ENCODE assay signal across 8 cellular contexts in the genomic region with DNA sequence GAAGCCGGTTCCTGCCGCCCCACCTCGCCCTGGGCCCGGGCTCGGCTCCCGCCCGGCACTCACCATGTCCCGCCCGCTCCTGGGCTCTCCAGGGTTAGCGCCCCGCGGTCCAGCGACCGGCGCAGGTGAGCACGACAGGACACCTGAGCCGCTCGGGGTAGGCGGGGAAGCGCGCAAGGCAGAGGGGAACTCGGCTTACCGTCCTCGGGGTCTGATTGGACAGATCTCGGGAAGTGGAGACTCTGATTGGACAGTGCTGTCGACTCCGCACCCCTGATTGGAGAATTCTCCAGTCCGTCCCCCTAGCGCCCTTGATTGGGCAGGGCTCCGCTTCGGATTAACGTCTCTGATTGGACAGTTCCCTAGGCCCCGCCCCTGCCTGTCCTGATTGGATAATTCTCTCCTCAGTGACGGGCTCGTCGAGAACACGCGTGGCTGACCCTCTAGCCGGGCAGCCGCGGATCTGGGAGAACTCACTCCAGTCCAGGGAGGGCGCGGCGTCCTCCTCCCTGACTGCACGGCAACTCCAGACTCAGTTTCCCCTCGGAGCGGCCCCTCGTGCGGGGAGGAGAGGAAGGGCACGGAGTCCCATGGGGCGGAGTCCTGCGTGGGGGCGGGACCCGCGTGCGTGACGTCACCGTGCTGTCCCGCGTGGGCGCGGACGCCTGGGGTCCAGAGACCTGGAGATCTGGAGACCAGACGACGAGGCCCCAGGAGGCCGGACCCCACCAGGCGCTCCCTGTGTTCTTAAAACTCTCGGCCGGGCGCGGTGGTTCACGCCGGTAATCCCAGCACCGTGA. TPM values are rescaled to one million over a fixed set of nuclear protein-coding genes. Genes with fewer than 3 reads are reported as not detected.
DNase-seq lines count a peak whose midpoint lies in the region; ATAC-seq and TF ChIP-seq lines count a peak whose summit lies in the region.

A gene (minus strand): TSS at position 197 of the 800 bp plus-strand sequence. CDS start 131 bp downstream, at position 66.

- H3K36me3 ChIP-seq in esophagus muscularis mucosa (no peaks in the 10 kb centered on the region), muscle layer of colon (ENCODE audit: insufficient read depth, low read length) (no peaks in the 10 kb centered on the region)

- ATAC-seq in GM21619 (IDR thresholded peaks at IDR 0.05; ENCODE audit: unreplicated experiment) = peak; percentile 90
- ATAC-seq in activated T-cell treated with anti-CD3 and anti-CD28 coated beads, Interleukin-2, amount 50 U/mL, for 72 hours (replicated peaks in 1 of 2) = peak; percentile 98

- no peaks in the 10 kb centered on the region for H3K27me3 Mint-ChIP-seq in activated T-cell treated with anti-CD3 and anti-CD28 coated beads, Interleukin-2, amount 50 U/mL, for 72 hours (ENCODE audit: low read depth)

- H3K27ac Mint-ChIP-seq in activated T-cell treated with anti-CD3 and anti-CD28 coated beads, Interleukin-2, amount 50 U/mL, for 72 hours = peak within 1 kb of the TSS; percentile 97

- intact Hi-C loops in esophagus muscularis mucosa (cut with DNase I) = loop anchor here (5.0 kb wide), 1 partner anchor 43 kb away; a partner anchor contains a TSS

- H3K9me3 Mint-ChIP-seq in activated T-cell treated with anti-CD3 and anti-CD28 coated beads, Interleukin-2, amount 50 U/mL, for 72 hours = no peaks in the 10 kb centered on the region

- peak within 1 kb of the TSS; percentile 82 to 96 (median 92) for H3K27ac ChIP-seq in esophagus muscularis mucosa (replicated peaks in 1 of 4)
- H3K27ac ChIP-seq in muscle layer of colon (ENCODE audit: low read depth, low read length) = peak within 1 kb of the TSS; percentile 90

- TF ChIP-seq RAD21 in Ishikawa (IDR thresholded peaks at IDR 0.05; ENCODE audit: low read depth) = no peak

- H3K4me1 ChIP-seq in esophagus muscularis mucosa = peaks cover 25 to 35% (median 30%) of the 10 kb centered on the region in 4 donors
- H3K4me1 ChIP-seq in muscle layer of colon (ENCODE audit: insufficient read depth, low read length) = peaks cover 16% of the 10 kb centered on the region

- TF ChIP-seq EP300 in Ishikawa (IDR thresholded peaks at IDR 0.05; ENCODE audit: borderline replicate concordance) (no peak), esophagus muscularis mucosa (IDR thresholded peaks at IDR 0.05) (no peak)

- no peaks in the 10 kb centered on the region for H3K27me3 ChIP-seq in esophagus muscularis mucosa
- H3K27me3 ChIP-seq in muscle layer of colon (ENCODE audit: control insufficient read depth in 1 of 2, insufficient read depth in 2 of 2, low read length in 2 of 2) = no peaks in the 10 kb centered on the region

- peaks cover 2 to 4% of the 10 kb centered on the region in 2 donors for H3K36me3 Mint-ChIP-seq in activated T-cell treated with anti-CD3 and anti-CD28 coated beads, Interleukin-2, amount 50 U/mL, for 72 hours (ENCODE audit: insufficient read depth in 2 of 2)

- peak within 1 kb of the TSS; percentile 71 for H3K9ac ChIP-seq in muscle layer of colon (ENCODE audit: low read length)

- 0% methylated on average over 9 of the region's 74 CpGs for WGBS in esophagus muscularis mucosa

- H3K9me3 ChIP-seq in esophagus muscularis mucosa (no peaks in the 10 kb centered on the region), muscle layer of colon (ENCODE audit: low read length) (no peaks in the 10 kb centered on the region)

- DNase-seq in DMS153 treated with DMSO at 0.1 percent for 48 hours (lab: John Stamatoyannopoulos, UW; ENCODE audit: unreplicated experiment) (peak; percentile 96), esophagus muscularis mucosa (ENCODE audit: extremely low spot score) (peak; percentile 100)
- DNase-seq in activated T-cell treated with anti-CD3 and anti-CD28 coated beads, Interleukin-2, amount 50 U/mL, for 72 hours = peak; percentile 98 to 99
- DNase-seq in stimulated activated CD8-positive, alpha-beta memory T cell treated with anti-CD3 and anti-CD28 coated beads, Interleukin-7, amount 100 ng/mL, for 1 hour (ENCODE audit: low read depth in 2 of 2) = peak; percentile 96 to 98

- H3K4me3 ChIP-seq in esophagus muscularis mucosa (peak within 1 kb of the TSS; percentile 83 to 95 (median 88)), muscle layer of colon (ENCODE audit: low read depth in 1 of 2, low read length in 2 of 2) (peak within 1 kb of the TSS; percentile 61 to 70)

- peak within 1 kb of the TSS; percentile 99 for H3K4me3 Mint-ChIP-seq in activated T-cell treated with anti-CD3 and anti-CD28 coated beads, Interleukin-2, amount 50 U/mL, for 72 hours

- TF ChIP-seq POLR2A in esophagus muscularis mucosa (IDR thresholded peaks at IDR 0.05; ENCODE audit: low read depth) = no peak

- TF ChIP-seq CTCF in esophagus muscularis mucosa (IDR thresholded peaks at IDR 0.05) = peak in 2 of 3 experiments; percentile 21 to 36

- H3K4me1 Mint-ChIP-seq in activated T-cell treated with anti-CD3 and anti-CD28 coated beads, Interleukin-2, amount 50 U/mL, for 72 hours (ENCODE audit: low read depth) = peaks cover 56% of the 10 kb centered on the region

TF ChIP-seq in Ishikawa, 13 proteins besides CTCF, POLR2A, EP300 and RAD21 (continues in another document):
- TF ChIP-seq, protein P1, sequence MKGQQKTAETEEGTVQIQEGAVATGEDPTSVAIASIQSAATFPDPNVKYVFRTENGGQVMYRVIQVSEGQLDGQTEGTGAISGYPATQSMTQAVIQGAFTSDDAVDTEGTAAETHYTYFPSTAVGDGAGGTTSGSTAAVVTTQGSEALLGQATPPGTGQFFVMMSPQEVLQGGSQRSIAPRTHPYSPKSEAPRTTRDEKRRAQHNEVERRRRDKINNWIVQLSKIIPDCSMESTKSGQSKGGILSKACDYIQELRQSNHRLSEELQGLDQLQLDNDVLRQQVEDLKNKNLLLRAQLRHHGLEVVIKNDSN (IDR thresholded peaks at IDR 0.05) = peak; percentile 39
- TF ChIP-seq EGR1 (IDR thresholded peaks at IDR 0.05) = peak; percentile 74
- TF ChIP-seq, protein P2, sequence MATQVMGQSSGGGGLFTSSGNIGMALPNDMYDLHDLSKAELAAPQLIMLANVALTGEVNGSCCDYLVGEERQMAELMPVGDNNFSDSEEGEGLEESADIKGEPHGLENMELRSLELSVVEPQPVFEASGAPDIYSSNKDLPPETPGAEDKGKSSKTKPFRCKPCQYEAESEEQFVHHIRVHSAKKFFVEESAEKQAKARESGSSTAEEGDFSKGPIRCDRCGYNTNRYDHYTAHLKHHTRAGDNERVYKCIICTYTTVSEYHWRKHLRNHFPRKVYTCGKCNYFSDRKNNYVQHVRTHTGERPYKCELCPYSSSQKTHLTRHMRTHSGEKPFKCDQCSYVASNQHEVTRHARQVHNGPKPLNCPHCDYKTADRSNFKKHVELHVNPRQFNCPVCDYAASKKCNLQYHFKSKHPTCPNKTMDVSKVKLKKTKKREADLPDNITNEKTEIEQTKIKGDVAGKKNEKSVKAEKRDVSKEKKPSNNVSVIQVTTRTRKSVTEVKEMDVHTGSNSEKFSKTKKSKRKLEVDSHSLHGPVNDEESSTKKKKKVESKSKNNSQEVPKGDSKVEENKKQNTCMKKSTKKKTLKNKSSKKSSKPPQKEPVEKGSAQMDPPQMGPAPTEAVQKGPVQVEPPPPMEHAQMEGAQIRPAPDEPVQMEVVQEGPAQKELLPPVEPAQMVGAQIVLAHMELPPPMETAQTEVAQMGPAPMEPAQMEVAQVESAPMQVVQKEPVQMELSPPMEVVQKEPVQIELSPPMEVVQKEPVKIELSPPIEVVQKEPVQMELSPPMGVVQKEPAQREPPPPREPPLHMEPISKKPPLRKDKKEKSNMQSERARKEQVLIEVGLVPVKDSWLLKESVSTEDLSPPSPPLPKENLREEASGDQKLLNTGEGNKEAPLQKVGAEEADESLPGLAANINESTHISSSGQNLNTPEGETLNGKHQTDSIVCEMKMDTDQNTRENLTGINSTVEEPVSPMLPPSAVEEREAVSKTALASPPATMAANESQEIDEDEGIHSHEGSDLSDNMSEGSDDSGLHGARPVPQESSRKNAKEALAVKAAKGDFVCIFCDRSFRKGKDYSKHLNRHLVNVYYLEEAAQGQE (IDR thresholded peaks at IDR 0.05; ENCODE audit: low read depth) = no peak

TF ChIP-seq in PFSK-1, 5 proteins besides CTCF, POLR2A, EP300 and RAD21:
- TF ChIP-seq POLR2AphosphoS5 (IDR thresholded peaks at IDR 0.05; ENCODE audit: low read depth, low read length) (peak; percentile 82; the same call in 1 of the 2 replicates), SIN3A (IDR thresholded peaks at IDR 0.05; ENCODE audit: borderline replicate concordance, insufficient read depth, low read length) (no peak)

RNA-seq across cellular contexts. Expression of the gene that starts here (rescaled TPM):
- 3.9 TPM for polyA plus RNA-seq in PFSK-1 (2012; ENCODE audit: insufficient read length, low read depth)
- 1 to 10 TPM; 5.4 to 5.5 TPM for total RNA-seq in activated T-cell treated with anti-CD3 and anti-CD28 coated beads, Interleukin-2, amount 50 U/mL, for 72 hours
- 1 to 10 TPM; 2.5 to 4.2 (median 3.0) TPM for total RNA-seq in esophagus muscularis mucosa

Comparison
In these comparisons a context has a peak if more than half of its experiments do, and no peak if none do; other contexts are left out.
1. Peak in every context shown above with its lines: DNase-seq, ATAC-seq, H3K4me3 ChIP-seq and H3K27ac ChIP-seq.